Comparison of ENCODE assay signal across 17 cellular contexts in the genomic region with DNA sequence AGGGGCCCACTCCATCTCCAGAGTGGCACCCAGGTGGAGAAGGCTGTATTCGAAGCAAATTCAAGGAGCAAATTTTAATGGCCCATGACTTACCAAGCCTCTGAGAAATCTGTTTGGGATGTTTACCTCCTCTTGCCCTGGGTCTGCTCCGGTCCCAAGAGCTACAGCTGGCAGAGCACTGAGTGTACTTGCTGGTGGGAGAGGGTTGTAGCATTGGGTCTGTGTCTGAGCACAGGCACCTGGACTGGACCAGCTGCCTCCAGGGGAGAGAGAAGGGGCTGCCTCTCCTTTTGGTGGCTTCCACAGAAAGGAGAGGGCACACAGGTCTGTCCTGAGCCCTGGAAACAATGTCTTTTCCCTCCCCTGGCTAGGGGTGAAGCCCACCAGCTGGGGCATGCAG. TPM values are rescaled to one million over a fixed set of nuclear protein-coding genes. Genes with fewer than 3 reads are reported as not detected.
A peak's percentile ranks its signal among the peaks of the same experiment; 100 is the strongest.
DNase-seq lines count a peak whose midpoint lies in the region; ATAC-seq, FAIRE-seq and TF ChIP-seq lines count a peak whose summit lies in the region.
"Had no signal": no experiment of that assay in that cellular context is flagged by ENCODE, and none has a peak within 500 bp of the region (broad histone marks: within the 10 kb centered on the region; RNA-seq: fewer than 3 reads in every experiment).

No MANE protein-coding gene starts in this region.

- H2BK20ac ChIP-seq in H9 (ENCODE audit: low read depth, low read length, poor library complexity, severe bottlenecking), result no peak overlapping the region

- H4K91ac ChIP-seq in H9 (ENCODE audit: insufficient read length, low read depth, low read length), result no peak overlapping the region

- H3K9me3 Mint-ChIP-seq in H9, result peaks cover 3 to 18% of the 10 kb centered on the region in 2 experiments; a peak in 3 of 5 replicates
- H3K9me3 Mint-ChIP-seq in neural progenitor cell, result no peaks in the 10 kb centered on the region
- H3K9me3 Mint-ChIP-seq in type B pancreatic cell, result no peaks in the 10 kb centered on the region

- H2AK5ac ChIP-seq in H9 (ENCODE audit: insufficient read length, low read length), result no peak overlapping the region

- H3K36me3 ChIP-seq in neural progenitor cell (no peaks in the 10 kb centered on the region), MG63 (peaks cover 47% of the 10 kb centered on the region), pancreas (no peaks in the 10 kb centered on the region)
- H3K36me3 ChIP-seq: BLaER1 treated with 17β-estradiol and CSF1 and Interleukin-3, amounts not matched to agents 10 nM and 100 nM had no signal

- peaks cover 0 to 6% (median 0%) of the 10 kb centered on the region in 3 experiments; a peak in 2 of 7 replicates for H3K36me3 Mint-ChIP-seq in H9 (ENCODE audit: insufficient read depth in 1 of 3, low read depth in 3 of 3)
- H3K36me3 Mint-ChIP-seq in neural progenitor cell, result peaks cover 10% of the 10 kb centered on the region
- peaks cover 6% of the 10 kb centered on the region for H3K36me3 Mint-ChIP-seq in type B pancreatic cell
- H3K36me3 Mint-ChIP-seq: CD4-positive, CD25-positive, alpha-beta regulatory T cell had no signal

- H4K20me1 ChIP-seq in H9 (ENCODE audit: control insufficient read depth, insufficient read depth, insufficient read length) (no peaks in the 10 kb centered on the region), neural progenitor cell (ENCODE audit: low read depth) (peaks cover 100% of the 10 kb centered on the region)

- H3K4me1 Mint-ChIP-seq in H9, result peaks cover 35 to 61% of the 10 kb centered on the region in 2 experiments
- H3K4me1 Mint-ChIP-seq in neural progenitor cell, result peaks cover 49% of the 10 kb centered on the region
- H3K4me1 Mint-ChIP-seq in type B pancreatic cell (ENCODE audit: unreplicated experiment), result peaks cover 6% of the 10 kb centered on the region

- no peak overlapping the region for H3K9ac ChIP-seq in H9 (ENCODE audit: extremely low read depth, insufficient read length, low read length)
- no peak overlapping the region for H3K9ac ChIP-seq in neural progenitor cell
- H3K9ac ChIP-seq: BLaER1 treated with 17β-estradiol and CSF1 and Interleukin-3, amounts not matched to agents 10 nM and 100 nM; GM23248 had no signal

- H3K4me3 ChIP-seq in neural progenitor cell (no peak overlapping the region), MG63 (no peak overlapping the region), pancreas (no peak overlapping the region)
- H3K4me3 ChIP-seq: BLaER1 treated with 17β-estradiol and CSF1 and Interleukin-3, amounts not matched to agents 10 nM and 100 nM; GM23248 had no signal

- H3K9me3 ChIP-seq in H9 (ENCODE audit: control insufficient read depth, low read depth, low read length) (no peaks in the 10 kb centered on the region), neural progenitor cell (ENCODE audit: low read depth) (no peaks in the 10 kb centered on the region), MG63 (no peaks in the 10 kb centered on the region), pancreas (no peaks in the 10 kb centered on the region)

- H3K4me2 ChIP-seq in H9 (ENCODE audit: insufficient read depth, insufficient read length, low read length) (no peak overlapping the region), neural progenitor cell (no peak overlapping the region)
- H3K4me2 ChIP-seq: BLaER1 treated with 17β-estradiol and CSF1 and Interleukin-3, amounts not matched to agents 10 nM and 100 nM had no signal

- peaks cover 100% of the 10 kb centered on the region for H3K27me3 Mint-ChIP-seq in H9 (ENCODE audit: low read depth)
- H3K27me3 Mint-ChIP-seq in neural progenitor cell (ENCODE audit: insufficient read depth, low read depth), result peaks cover 82% of the 10 kb centered on the region
- peaks cover 99% of the 10 kb centered on the region for H3K27me3 Mint-ChIP-seq in type B pancreatic cell

- ATAC-seq in HG02970 (IDR thresholded peaks at IDR 0.05; ENCODE audit: low FRiP score, unreplicated experiment) (no peak), pancreas (no peak)

- intact Hi-C loops in pancreas (cut with DNase I), result no loop called here

- H3K27me3 ChIP-seq in H9 (ENCODE audit: insufficient read depth, low read length) (peaks cover 98% of the 10 kb centered on the region), neural progenitor cell (peaks cover 100% of the 10 kb centered on the region), MG63 (no peaks in the 10 kb centered on the region), pancreas (peaks cover 0 to 54% (median 11%) of the 10 kb centered on the region in 4 donors)

- no peaks in the 10 kb centered on the region for H3K79me1 ChIP-seq in H9 (ENCODE audit: insufficient read depth, low read depth, low read length, poor library complexity, severe bottlenecking)

- H4K8ac ChIP-seq in H9 (replicated peaks; ENCODE audit: insufficient read length, low read depth, low read length), result no peak overlapping the region

- H2BK12ac ChIP-seq in H9 (ENCODE audit: insufficient read length, low read depth, low read length), result no peak overlapping the region

- no peak overlapping the region for H3K23ac ChIP-seq in H9 (ENCODE audit: insufficient read length, low read depth, low read length)

- TF ChIP-seq CTCF in H9 (conservative IDR thresholded peaks at IDR 0.05) (no peak), neural progenitor cell (IDR thresholded peaks at IDR 0.05) (no peak), type B pancreatic cell (conservative IDR thresholded peaks at IDR 0.05) (no peak), pancreas (IDR thresholded peaks at IDR 0.05) (no peak)

- H3F3A ChIP-seq in neural progenitor cell (ENCODE audit: low read depth), result no peaks in the 10 kb centered on the region

- H4K5ac ChIP-seq in H9 (ENCODE audit: insufficient read length, low read depth, low read length), result no peak overlapping the region

- H3K79me2 ChIP-seq in H9 (ENCODE audit: insufficient read depth, low read length) (no peaks in the 10 kb centered on the region), neural progenitor cell (ENCODE audit: low read depth) (no peaks in the 10 kb centered on the region)

- H3T11ph ChIP-seq in H9 (ENCODE audit: low read length), result no peak overlapping the region

- no peak overlapping the region for H3K27ac ChIP-seq in H9 (ENCODE audit: insufficient read length, low read depth, low read length)
- H3K27ac ChIP-seq in neural progenitor cell, result no peak overlapping the region
- no peak overlapping the region for H3K27ac ChIP-seq in pancreas
- H3K27ac ChIP-seq: BLaER1 treated with 17β-estradiol and CSF1 and Interleukin-3, amounts not matched to agents 10 nM and 100 nM; GM23248; HL-60 had no signal

- H3K14ac ChIP-seq in H9 (ENCODE audit: insufficient read depth, low read length), result no peak overlapping the region

- H3K4ac ChIP-seq in H9 (ENCODE audit: low read depth, low read length), result no peak overlapping the region

- no peak for FAIRE-seq in pancreas (lab: Jason Lieb, UNC)

- H2BK120ac ChIP-seq in H9 (ENCODE audit: low read depth, low read length, poor library complexity, severe bottlenecking), result no peak overlapping the region

- H3K23me2 ChIP-seq in H9 (ENCODE audit: insufficient read length, low read depth, low read length, poor library complexity, severe bottlenecking), result peaks cover 12% of the 10 kb centered on the region

- H3K27ac Mint-ChIP-seq in H9 (no peak overlapping the region), neural progenitor cell (no peak overlapping the region), type B pancreatic cell (no peak overlapping the region)

- no peak overlapping the region for H2BK15ac ChIP-seq in H9 (ENCODE audit: low read depth, low read length)

- H3K56ac ChIP-seq in H9 (ENCODE audit: insufficient read length, low read depth, low read length), result no peak overlapping the region

- H3K4me1 ChIP-seq in H9 (ENCODE audit: insufficient read depth, low read length) (no peaks in the 10 kb centered on the region; the same call in 1 of the 2 replicates), neural progenitor cell (peaks cover 24% of the 10 kb centered on the region), pancreas (peaks cover 0 to 10% (median 3%) of the 10 kb centered on the region in 3 donors)

- H3K4me3 Mint-ChIP-seq in H9 (no peak overlapping the region), neural progenitor cell (peak overlapping the region; percentile 86), type B pancreatic cell (peak overlapping the region; percentile 11)

- H3K18ac ChIP-seq in H9 (ENCODE audit: insufficient read length, low read depth, low read length), result no peak overlapping the region

- DNase-seq in DMS79 treated with DMSO at 0.1 percent for 48 hours (lab: John Stamatoyannopoulos, UW) (peak; percentile 17), H9 (peak; percentile 11), neural progenitor cell (ENCODE audit: low spot score) (no peak), type B pancreatic cell (ENCODE audit: extremely low spot score, unreplicated experiment) (peak; percentile 51), MG63 (no peak), pancreas (no peak)
- DNase-seq: ACHN; Calu3; CD4-positive, CD25-positive, alpha-beta regulatory T cell; DMS 273 treated with DMSO at 0.1 percent for 48 hours; DND-41; GDM1; GM23248; H7 had no signal

- WGBS in H9 (ENCODE audit: extremely low coverage, insufficient read length, low lambda C conversion rate), result no CpG with 5 or more reads among the region's 2 CpGs
- 64 to 73% methylated on average over 2 of the region's 2 CpGs for whole genome bisulfite sequencing in pancreas, 2 donors

- no peak overlapping the region for H2BK5ac ChIP-seq in H9 (ENCODE audit: insufficient read length, low read length)

- H2AFZ ChIP-seq in H9 (ENCODE audit: low read length) (no peak overlapping the region), neural progenitor cell (replicated peaks) (no peak overlapping the region)
- H2AFZ ChIP-seq: GM23248 had no signal

RNA-seq across cellular contexts. Expression of a gene that starts 9.8 kb away (rescaled TPM):
- total RNA-seq in H9 (2021) (not detected in 2 replicates), neural progenitor cell (ENCODE audit: low replicate concordance) (not detected in 2 replicates), type B pancreatic cell (ENCODE audit: low replicate concordance) (0.57 and 2.7 TPM in 2 replicates), pancreas (not detected)
- 1.2 and 7.2 TPM in 2 replicates for total RNA-seq in MG63 (2014; rRNA removed; shearing (Covaris generic); ENCODE audit: low replicate concordance)
- not detected for polyA plus RNA-seq in pancreas
- total RNA-seq: CD4-positive, CD25-positive, alpha-beta regulatory T cell; H7 had no signal
- polyA plus RNA-seq: CD4-positive, CD25-positive, alpha-beta regulatory T cell had no signal

Comparison
In these comparisons a context has a peak if more than half of its experiments do, and no peak if none do; other contexts are left out.
1. DNase-seq: peak in DMS79 treated with DMSO at 0.1 percent for 48 hours (single experiment), H9 (single experiment) and type B pancreatic cell (single experiment); none in neural progenitor cell (single experiment), MG63 (single experiment) and pancreas (0 of 6).
2. H3K4me3 Mint-ChIP-seq: peak in neural progenitor cell (single experiment) and type B pancreatic cell (single experiment); none in H9 (0 of 2).